ENCODE assay signal across 10 cellular contexts in genomic region chr22:36374603-36375024, GRCh38. TPM values are rescaled to one million over a fixed set of nuclear protein-coding genes. Genes with fewer than 3 reads are reported as not detected.
A peak's percentile ranks its signal among the peaks of the same experiment; 100 is the strongest.
DNase-seq lines count a peak whose midpoint lies in the region; ATAC-seq, FAIRE-seq and TF ChIP-seq lines count a peak whose summit lies in the region.
"Had no signal": no experiment of that assay in that cellular context is flagged by ENCODE, and none has a peak within 500 bp of the region (broad histone marks: within the 10 kb centered on the region; RNA-seq: fewer than 3 reads in every experiment).

No MANE protein-coding gene starts in this region.

- H3K79me1 ChIP-seq in trophoblast cell (ENCODE audit: low read length), result peaks cover 11% of the 10 kb centered on the region

- peaks cover 80% of the 10 kb centered on the region for H3K36me3 Mint-ChIP-seq in CD4-positive, alpha-beta T cell (ENCODE audit: low read depth)

- CTCF ChIA-PET in CD4-positive, alpha-beta T cell (lab: Charles Lee), result interaction anchor here (1.7 kb wide), 1 partner anchor 96 kb away, joined by 7 read pairs; no protein-coding TSS in a partner anchor
- CTCF ChIA-PET in RWPE1 (lab: Yijun Ruan, JAX), result no interaction called here

- H3K18ac ChIP-seq in trophoblast cell (ENCODE audit: low read length), result peak overlapping the region; percentile 28

- H3K4me1 ChIP-seq in colonic mucosa (peaks cover 46% of the 10 kb centered on the region), trophoblast cell (ENCODE audit: control insufficient read depth in 1 of 2, insufficient read depth in 2 of 2, low read length in 2 of 2) (peaks cover 44 to 45% of the 10 kb centered on the region in 2 experiments)

- H3K4me1 Mint-ChIP-seq in CD4-positive, alpha-beta T cell (ENCODE audit: low read depth), result peaks cover 91% of the 10 kb centered on the region

- H2AFZ ChIP-seq in trophoblast cell (ENCODE audit: insufficient read depth, low read length, poor library complexity), result no peak overlapping the region

- no peak overlapping the region for H2AK5ac ChIP-seq in trophoblast cell (ENCODE audit: low read length)

- H3K27ac ChIP-seq in CD4-positive, alpha-beta T cell (ENCODE audit: low read depth, low read length), result peak overlapping the region; percentile 95
- H3K27ac ChIP-seq in RWPE1 (peak overlapping the region; percentile 92), colonic mucosa (peak overlapping the region; percentile 93), trophoblast cell (ENCODE audit: low read depth, low read length) (peak overlapping the region; percentile 30)

- H3K4ac ChIP-seq in trophoblast cell (ENCODE audit: low read depth, low read length), result peak overlapping the region; percentile 87

- H3K4me3 Mint-ChIP-seq in CD4-positive, alpha-beta T cell, result peak overlapping the region; percentile 52
- H3K4me3 Mint-ChIP-seq: brain had no signal

- H3K9me3 ChIP-seq in CD4-positive, alpha-beta T cell (ENCODE audit: control insufficient read depth, low read length), result no peaks in the 10 kb centered on the region
- no peaks in the 10 kb centered on the region for H3K9me3 ChIP-seq in colonic mucosa
- peaks cover 2% of the 10 kb centered on the region for H3K9me3 ChIP-seq in trophoblast cell (ENCODE audit: insufficient read depth, low read depth, low read length)

- H3K4me2 ChIP-seq in trophoblast cell (ENCODE audit: low read length), result peak overlapping the region; percentile 4

- no peak for ATAC-seq in CD4-positive, alpha-beta T cell (ENCODE audit: poor library complexity)

- H3K4me3 ChIP-seq in colonic mucosa (no peak overlapping the region), trophoblast cell (ENCODE audit: low read depth, low read length) (no peak overlapping the region)

- H2BK5ac ChIP-seq in trophoblast cell (ENCODE audit: low read depth, low read length, poor library complexity), result peak overlapping the region; percentile 10

- H3K9ac ChIP-seq in colonic mucosa (ENCODE audit: low read depth in 2 of 2, low read length in 2 of 2) (peak overlapping the region in 1 of 2 donors; percentile 59), trophoblast cell (ENCODE audit: low read length) (no peak overlapping the region)

- peaks cover 54% of the 10 kb centered on the region for H3K79me2 ChIP-seq in trophoblast cell (ENCODE audit: control insufficient read depth, insufficient read depth, low read length, poor library complexity)

- H4K12ac ChIP-seq in trophoblast cell (ENCODE audit: low read depth, low read length), result no peak overlapping the region

- POLR2A ChIA-PET in CD4-positive, alpha-beta T cell (lab: Charles Lee), result interaction anchor here (44.0 to 49.5 kb wide), 2 partner anchors 7 to 19 kb away, joined by 1847 read pairs; partner anchors contain the start of gene MYH9
- POLR2A ChIA-PET in RWPE1 (lab: Yijun Ruan, JAX; ENCODE audit: low non-redundant PET), result interaction anchor here (0.6 kb wide), 1 partner anchor 10 kb away, joined by 4 read pairs; no protein-coding TSS in a partner anchor

- no peak overlapping the region for H4K8ac ChIP-seq in trophoblast cell (ENCODE audit: low read depth, low read length)

- no peak overlapping the region for H2BK120ac ChIP-seq in trophoblast cell (ENCODE audit: insufficient read depth, low read length, poor library complexity)

- no CpG with 5 or more reads among the region's 11 CpGs for WGBS in trophoblast cell (ENCODE audit: extremely low coverage, insufficient coverage, insufficient read length)

- no peak for TF ChIP-seq CTCF in CD4-positive, alpha-beta T cell (IDR thresholded peaks at IDR 0.05)
- TF ChIP-seq CTCF in RWPE1 (conservative IDR thresholded peaks at IDR 0.05; ENCODE audit: low read depth), result no peak
- no peak for TF ChIP-seq CTCF in colonic mucosa (IDR thresholded peaks at IDR 0.05)

- H3K14ac ChIP-seq in trophoblast cell (ENCODE audit: low read length), result no peak overlapping the region

- DNase-seq in CD4-positive, alpha-beta T cell, result peak in 5 of 10 experiments; percentile 47 to 61 (median 58)
- DNase-seq in RWPE1 (ENCODE audit: low spot score) (peak; percentile 81), colonic mucosa (no peak), trophoblast cell (peak; percentile 86), frontal cortex (ENCODE audit: low spot score in 2 of 2) (no peak), AG08396 (ENCODE audit: low spot score) (no peak), NCI-H748 treated with DMSO at 0.1 percent for 48 hours (lab: John Stamatoyannopoulos, UW) (no peak), RPMI8226 (no peak)

- FAIRE-seq in frontal cortex (lab: Jason Lieb, UNC), result no peak
- FAIRE-seq: GM18507 had no signal

- no peaks in the 10 kb centered on the region for H3K27me3 Mint-ChIP-seq in CD4-positive, alpha-beta T cell
- H3K27me3 Mint-ChIP-seq: brain had no signal

- H3K36me3 ChIP-seq in colonic mucosa (no peaks in the 10 kb centered on the region), trophoblast cell (ENCODE audit: control insufficient read depth in 1 of 2, insufficient read depth in 2 of 2, low read length in 2 of 2) (peaks cover 15 to 21% of the 10 kb centered on the region in 2 experiments)

- no peak overlapping the region for H2BK12ac ChIP-seq in trophoblast cell (ENCODE audit: low read length)

- H3K27ac Mint-ChIP-seq in CD4-positive, alpha-beta T cell, result peak overlapping the region; percentile 93
- H3K27ac Mint-ChIP-seq: brain had no signal

- no peak overlapping the region for H3K23ac ChIP-seq in trophoblast cell (ENCODE audit: low read length)

- no peaks in the 10 kb centered on the region for H3K27me3 ChIP-seq in CD4-positive, alpha-beta T cell (ENCODE audit: control insufficient read depth, insufficient read depth, low read length)
- H3K27me3 ChIP-seq in colonic mucosa (no peaks in the 10 kb centered on the region), trophoblast cell (ENCODE audit: insufficient read depth, low read length) (no peaks in the 10 kb centered on the region)

- H3K9me3 Mint-ChIP-seq in CD4-positive, alpha-beta T cell, result no peaks in the 10 kb centered on the region
- H3K9me3 Mint-ChIP-seq: brain had no signal

- intact Hi-C loops in CD4-positive, alpha-beta T cell (cut with DNase I, micrococcal nuclease), result loop anchor here in 1 of 2 experiments (5.0 kb wide), 1 partner anchor 37 kb away; no protein-coding TSS in a partner anchor
- intact Hi-C loops in colonic mucosa (cut with DNase I), result loop anchor here (5.0 kb wide), 1 partner anchor 42 kb away; no protein-coding TSS in a partner anchor

- no peak overlapping the region for H4K91ac ChIP-seq in trophoblast cell (ENCODE audit: low read depth, low read length)

RNA-seq across cellular contexts. Expression of gene MYH9, which starts 13.2 kb away (rescaled TPM):
- total RNA-seq in CD4-positive, alpha-beta T cell, result 100 to 1,000 TPM; 901 to 925 TPM
- total RNA-seq in colonic mucosa (100 to 1,000 TPM; 711 to 719 TPM), frontal cortex (32.2 TPM)
- 280 and 288 TPM in 2 replicates for polyA plus RNA-seq in trophoblast cell (2013)

Comparison
In these comparisons a context has a peak if more than half of its experiments do, and no peak if none do; other contexts are left out.
1. DNase-seq: peak in RWPE1 (single experiment) and trophoblast cell (2 of 2); none in colonic mucosa (single experiment), frontal cortex (0 of 2), AG08396 (single experiment), NCI-H748 treated with DMSO at 0.1 percent for 48 hours (single experiment) and RPMI8226 (single experiment).
2. H3K27ac ChIP-seq: peak in every context shown above with its lines; median percentile 95 in CD4-positive, alpha-beta T cell; 93 in colonic mucosa; 92 in RWPE1; 30 in trophoblast cell.
3. RNA of gene MYH9, which starts 13.2 kb away (total RNA-seq): 901 to 925 TPM in CD4-positive, alpha-beta T cell and 711 to 719 TPM in colonic mucosa; 32.2 TPM in frontal cortex (single experiment); every median in the first group is over 10 times any median in the second.